ENCODE assay signal across 1 cellular context in genomic region chrX:119565110-119565663, GRCh38.
A peak's percentile ranks its signal among the peaks of the same experiment; 100 is the strongest.
TF ChIP-seq lines count a peak whose summit lies in the region.

TSS of gene STEEP1 (minus strand) at chrX:119565409. CDS start at chrX:119565355, 54 bp downstream.

TF ChIP-seq in GM23338, 12 proteins besides CTCF, POLR2A, EP300 and RAD21:
- TF ChIP-seq CREB1 (CRISPR knock-in tag; IDR thresholded peaks at IDR 0.05; ENCODE audit: low read depth) (peak; percentile 98), JUNB (IDR thresholded peaks at IDR 0.05; ENCODE audit: unreplicated experiment) (no peak), POLR2AphosphoS5 (IDR thresholded peaks at IDR 0.05; ENCODE audit: low read depth) (peak; percentile 62), ZNF331 (CRISPR knock-in tag; IDR thresholded peaks at IDR 0.05; ENCODE audit: low read depth) (no peak), EZH2phosphoT487 (IDR thresholded peaks at IDR 0.05; ENCODE audit: unreplicated experiment) (no peak)
- TF ChIP-seq, protein P1, sequence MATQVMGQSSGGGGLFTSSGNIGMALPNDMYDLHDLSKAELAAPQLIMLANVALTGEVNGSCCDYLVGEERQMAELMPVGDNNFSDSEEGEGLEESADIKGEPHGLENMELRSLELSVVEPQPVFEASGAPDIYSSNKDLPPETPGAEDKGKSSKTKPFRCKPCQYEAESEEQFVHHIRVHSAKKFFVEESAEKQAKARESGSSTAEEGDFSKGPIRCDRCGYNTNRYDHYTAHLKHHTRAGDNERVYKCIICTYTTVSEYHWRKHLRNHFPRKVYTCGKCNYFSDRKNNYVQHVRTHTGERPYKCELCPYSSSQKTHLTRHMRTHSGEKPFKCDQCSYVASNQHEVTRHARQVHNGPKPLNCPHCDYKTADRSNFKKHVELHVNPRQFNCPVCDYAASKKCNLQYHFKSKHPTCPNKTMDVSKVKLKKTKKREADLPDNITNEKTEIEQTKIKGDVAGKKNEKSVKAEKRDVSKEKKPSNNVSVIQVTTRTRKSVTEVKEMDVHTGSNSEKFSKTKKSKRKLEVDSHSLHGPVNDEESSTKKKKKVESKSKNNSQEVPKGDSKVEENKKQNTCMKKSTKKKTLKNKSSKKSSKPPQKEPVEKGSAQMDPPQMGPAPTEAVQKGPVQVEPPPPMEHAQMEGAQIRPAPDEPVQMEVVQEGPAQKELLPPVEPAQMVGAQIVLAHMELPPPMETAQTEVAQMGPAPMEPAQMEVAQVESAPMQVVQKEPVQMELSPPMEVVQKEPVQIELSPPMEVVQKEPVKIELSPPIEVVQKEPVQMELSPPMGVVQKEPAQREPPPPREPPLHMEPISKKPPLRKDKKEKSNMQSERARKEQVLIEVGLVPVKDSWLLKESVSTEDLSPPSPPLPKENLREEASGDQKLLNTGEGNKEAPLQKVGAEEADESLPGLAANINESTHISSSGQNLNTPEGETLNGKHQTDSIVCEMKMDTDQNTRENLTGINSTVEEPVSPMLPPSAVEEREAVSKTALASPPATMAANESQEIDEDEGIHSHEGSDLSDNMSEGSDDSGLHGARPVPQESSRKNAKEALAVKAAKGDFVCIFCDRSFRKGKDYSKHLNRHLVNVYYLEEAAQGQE (IDR thresholded peaks at IDR 0.05; ENCODE audit: unreplicated experiment): no peak
TF ChIP-seq in GM23338: peak in this region for 2.
